In genomic region chr21:45833437-45833836, GRCh38 we compare ENCODE assay signal across 16 cellular contexts.
DNase-seq lines count a peak whose midpoint lies in the region; TF ChIP-seq lines count a peak whose summit lies in the region.
"Had no signal": no experiment of that assay in that cellular context is flagged by ENCODE, and none has a peak within 500 bp of the region (broad histone marks: within the 10 kb centered on the region; RNA-seq: fewer than 3 reads in every experiment).

No MANE protein-coding gene starts in this region.

- H3K9me3 Mint-ChIP-seq in chondrocyte (ENCODE audit: low read depth) = no peaks in the 10 kb centered on the region
- H3K9me3 Mint-ChIP-seq in type B pancreatic cell = peaks cover 5% of the 10 kb centered on the region
- H3K9me3 Mint-ChIP-seq: CD8-positive, alpha-beta memory T cell; GM23338 had no signal

- H3K36me3 Mint-ChIP-seq in chondrocyte (ENCODE audit: low read depth) (no peaks in the 10 kb centered on the region), type B pancreatic cell (no peaks in the 10 kb centered on the region)
- H3K36me3 Mint-ChIP-seq: CD8-positive, alpha-beta memory T cell had no signal

- H3K4me1 Mint-ChIP-seq in chondrocyte (ENCODE audit: low read depth) (peaks cover 37% of the 10 kb centered on the region), type B pancreatic cell (ENCODE audit: unreplicated experiment) (peaks cover 28% of the 10 kb centered on the region)
- H3K4me1 Mint-ChIP-seq: CD8-positive, alpha-beta memory T cell had no signal

- H3K27me3 ChIP-seq in H7 (ENCODE audit: control insufficient read depth, insufficient read depth, low read length) = no peaks in the 10 kb centered on the region
- H3K27me3 ChIP-seq: MG63 had no signal

- no peaks in the 10 kb centered on the region for H3K36me3 ChIP-seq in H7 (replicated peaks; ENCODE audit: control insufficient read depth, insufficient read depth, low read length)
- H3K36me3 ChIP-seq: MG63 had no signal

- no peaks in the 10 kb centered on the region for H3K27me3 Mint-ChIP-seq in chondrocyte (ENCODE audit: low read depth)
- no peaks in the 10 kb centered on the region for H3K27me3 Mint-ChIP-seq in type B pancreatic cell

- H3K4me3 Mint-ChIP-seq in chondrocyte (ENCODE audit: unreplicated experiment) (no peak overlapping the region), type B pancreatic cell (no peak overlapping the region)
- H3K4me3 Mint-ChIP-seq: CD8-positive, alpha-beta memory T cell; GM23338 had no signal

- no peak overlapping the region for H3K4me3 ChIP-seq in H7 (ENCODE audit: insufficient read depth, low read depth, low read length)
- H3K4me3 ChIP-seq: GM23338, MG63 had no signal

- DNase-seq in H7 (peak; percentile 40), chondrocyte (ENCODE audit: low spot score) (no peak), medulla oblongata (ENCODE audit: extremely low spot score) (peak; percentile 70), SIG-M5 treated with dmso at 0.1 percent for 504 hours (lab: John Stamatoyannopoulos, UW; ENCODE audit: unreplicated experiment) (no peak), type B pancreatic cell (ENCODE audit: extremely low spot score, unreplicated experiment) (no peak), activated gamma-delta T cell (lab: John Stamatoyannopoulos, UW) (no peak)
- DNase-seq in stimulated activated CD8-positive, alpha-beta memory T cell treated with anti-CD3 and anti-CD28 coated beads, Interleukin-4, amount 100 ng/mL, for 48 hours = peak; percentile 16
- DNase-seq: CD8-positive, alpha-beta memory T cell; DND-41; GF-D8; MG63; NCI-H1092 treated with DMSO at 0.1 percent for 48 hours; NCI-H187; NCI-H446 treated with DMSO at 0.1 percent for 48 hours; NCI-H748 treated with DMSO at 0.1 percent for 48 hours had no signal

- H3K27ac Mint-ChIP-seq in chondrocyte (ENCODE audit: unreplicated experiment) (peak overlapping the region; percentile 73), type B pancreatic cell (no peak overlapping the region)
- H3K27ac Mint-ChIP-seq: GM23338 had no signal

- TF ChIP-seq CTCF in chondrocyte (IDR thresholded peaks at IDR 0.05) (no peak), type B pancreatic cell (conservative IDR thresholded peaks at IDR 0.05) (no peak)

Comparison
In these comparisons a context has a peak if more than half of its experiments do, and no peak if none do; other contexts are left out.
1. DNase-seq: peak in H7 (single experiment), medulla oblongata (single experiment) and stimulated activated CD8-positive, alpha-beta memory T cell treated with anti-CD3 and anti-CD28 coated beads, Interleukin-4, amount 100 ng/mL, for 48 hours (single experiment); none in chondrocyte (single experiment), SIG-M5 treated with dmso at 0.1 percent for 504 hours (single experiment), type B pancreatic cell (single experiment) and activated gamma-delta T cell (single experiment).